Comparison of ENCODE assay signal across 8 cellular contexts in genomic region chr1:226608699-226609505, GRCh38.
DNase-seq lines count a peak whose midpoint lies in the region; ATAC-seq and TF ChIP-seq lines count a peak whose summit lies in the region.

No MANE protein-coding gene starts in this region.

- H4K20me1 ChIP-seq in KMS-11 (ENCODE audit: insufficient read depth) = no peaks in the 10 kb centered on the region

- no peaks in the 10 kb centered on the region for H3K27me3 Mint-ChIP-seq in activated naive CD4-positive, alpha-beta T cell treated with anti-CD3 and anti-CD28 coated beads for 36 hours (ENCODE audit: low read depth)

- H3K4me3 Mint-ChIP-seq in activated naive CD4-positive, alpha-beta T cell treated with anti-CD3 and anti-CD28 coated beads for 36 hours = no peak overlapping the region

- peak; percentile 95 for TF ChIP-seq CTCF in KMS-11 (conservative IDR thresholded peaks at IDR 0.05; ENCODE audit: low read depth, low read length)

- DNase-seq in DMS79 treated with DMSO at 0.1 percent for 48 hours (lab: John Stamatoyannopoulos, UW) (peak; percentile 46), DMS79 (lab: John Stamatoyannopoulos, UW) (no peak), SK-N-DZ (ENCODE audit: low spot score) (peak; percentile 32), Right ventricle myocardium superior (peak; percentile 80), retina (peak; percentile 82)
- DNase-seq in activated naive CD4-positive, alpha-beta T cell treated with anti-CD3 and anti-CD28 coated beads for 36 hours = peak; percentile 79

- H3K79me2 ChIP-seq in KMS-11 (ENCODE audit: insufficient read depth, low read depth) = no peaks in the 10 kb centered on the region

- intact Hi-C loops in activated naive CD4-positive, alpha-beta T cell treated with anti-CD3 and anti-CD28 coated beads for 36 hours (cut with micrococcal nuclease) = loop anchor here (1.0 to 10.0 kb wide), 4 partner anchors 62 to 484 kb away; no protein-coding TSS in a partner anchor
- intact Hi-C loops in Right ventricle myocardium superior (cut with DNase I) = no loop called here

- no peak overlapping the region for H2AFZ ChIP-seq in KMS-11 (ENCODE audit: low read depth)

- no peak overlapping the region for H3K27ac Mint-ChIP-seq in activated naive CD4-positive, alpha-beta T cell treated with anti-CD3 and anti-CD28 coated beads for 36 hours

- no peaks in the 10 kb centered on the region for H3K36me3 Mint-ChIP-seq in activated naive CD4-positive, alpha-beta T cell treated with anti-CD3 and anti-CD28 coated beads for 36 hours (ENCODE audit: low read depth)

- no peak overlapping the region for H3K4me3 ChIP-seq in KMS-11 (IDR thresholded peaks at IDR 0.05; ENCODE audit: insufficient read depth, low read depth, low read length)

- no peak overlapping the region for H3K9ac ChIP-seq in KMS-11

- no peak overlapping the region for H3K4me2 ChIP-seq in KMS-11

- no peaks in the 10 kb centered on the region for H3K27me3 ChIP-seq in KMS-11 (ENCODE audit: insufficient read depth, low read depth)

- CTCF ChIA-PET in activated naive CD4-positive, alpha-beta T cell treated with anti-CD3 and anti-CD28 coated beads for 36 hours (lab: Charles Lee) = interaction anchor here (0.6 to 3.6 kb wide), 22 partner anchors 9 to 401 kb away, joined by 3 to 13 read pairs (median 4); partner anchors contain the start of gene STUM

- ATAC-seq in Right ventricle myocardium superior (ENCODE audit: poor library complexity) = peak; percentile 44
- ATAC-seq in HG03378 (IDR thresholded peaks at IDR 0.05; ENCODE audit: unreplicated experiment) = no peak

- H3K4me1 ChIP-seq in KMS-11 (ENCODE audit: low read depth, poor library complexity, severe bottlenecking) = no peaks in the 10 kb centered on the region

- H3K4me1 Mint-ChIP-seq in activated naive CD4-positive, alpha-beta T cell treated with anti-CD3 and anti-CD28 coated beads for 36 hours (ENCODE audit: low read depth) = no peaks in the 10 kb centered on the region

- H3K36me3 ChIP-seq in KMS-11 (ENCODE audit: insufficient read depth) = no peaks in the 10 kb centered on the region

- no peak overlapping the region for H3K27ac ChIP-seq in KMS-11

- H3K9me3 Mint-ChIP-seq in activated naive CD4-positive, alpha-beta T cell treated with anti-CD3 and anti-CD28 coated beads for 36 hours = no peaks in the 10 kb centered on the region
